Comparison of ENCODE assay signal across 28 cellular contexts in genomic region chr6:138504764-138505689, GRCh38. TPM values are rescaled to one million over a fixed set of nuclear protein-coding genes. Genes with fewer than 3 reads are reported as not detected.
DNase-seq lines count a peak whose midpoint lies in the region; ATAC-seq, FAIRE-seq and TF ChIP-seq lines count a peak whose summit lies in the region.
"Had no signal": no experiment of that assay in that cellular context is flagged by ENCODE, and none has a peak within 500 bp of the region (broad histone marks: within the 10 kb centered on the region; RNA-seq: fewer than 3 reads in every experiment).

No MANE protein-coding gene starts in this region.

- no peak overlapping the region for H3K4me3 ChIP-seq in HEK293 (ENCODE audit: low read depth, low read length)
- H3K4me3 ChIP-seq: BLaER1, left lung, psoas muscle, sigmoid colon, tibial nerve had no signal

- H3K4me1 Mint-ChIP-seq in progenitor cell of endocrine pancreas (ENCODE audit: low read depth) = peaks cover 75% of the 10 kb centered on the region

- POLR2A ChIA-PET in HEK293 (lab: Yijun Ruan, JAX) = no interaction called here

- no peaks in the 10 kb centered on the region for H3K36me3 Mint-ChIP-seq in progenitor cell of endocrine pancreas (ENCODE audit: insufficient read depth)
- H3K36me3 Mint-ChIP-seq: activated naive CD8-positive, alpha-beta T cell; IgD-negative memory B cell; naive B cell had no signal

- H3K36me3 ChIP-seq in HEK293 (ENCODE audit: control insufficient read depth in 2 of 2, insufficient read depth in 1 of 2, low read length in 2 of 2) = no peaks in the 10 kb centered on the region
- H3K36me3 ChIP-seq: BLaER1, left lung, sigmoid colon, tibial nerve had no signal

- DNase-seq in left colon (peak; percentile 41 to 66), progenitor cell of endocrine pancreas (ENCODE audit: low spot score, unreplicated experiment) (no peak), left lobe of liver (ENCODE audit: low spot score) (no peak), NCI-H524 treated with DMSO at 0.1 percent for 48 hours (lab: John Stamatoyannopoulos, UW) (no peak), RCC 7860 (ENCODE audit: low spot score) (no peak)
- DNase-seq: activated CD4-positive, alpha-beta T cell treated with anti-CD3 and anti-CD28 coated beads, Interleukin-2, amount 10 ng/mL, durations not matched to agents 24 days and 14 days; activated effector memory CD4-positive, alpha-beta T cell treated with Interleukin-2 at 50 U/mL for 16 hours; DND-41; hypothalamus; left lung; mesendoderm; naive B cell; NCI-H1048; NCI-H187; nucleus accumbens; psoas muscle; SIG-M5; sigmoid colon; stimulated activated CD4-positive, alpha-beta T cell treated with anti-CD3 and anti-CD28 coated beads, Interleukin-4, amount 100 ng/mL, for 1 hour had no signal

- no peak overlapping the region for H3K4me3 Mint-ChIP-seq in progenitor cell of endocrine pancreas (ENCODE audit: low read depth)
- H3K4me3 Mint-ChIP-seq: activated CD4-positive, alpha-beta T cell treated with anti-CD3 and anti-CD28 coated beads, Interleukin-2, amount 10 ng/mL, durations not matched to agents 24 days and 14 days; activated naive CD8-positive, alpha-beta T cell; IgD-negative memory B cell; naive B cell; T-helper 2 cell treated with Interferon-gamma antibody and Interleukin-4, amounts not matched to agents 5 μg/mL and 100 μg/mL, for 36 hours had no signal

- H3K4me1 ChIP-seq in HEK293 (ENCODE audit: control insufficient read depth, insufficient read depth, low read length) = peaks cover 6% of the 10 kb centered on the region
- H3K4me1 ChIP-seq: psoas muscle, sigmoid colon had no signal

- no peaks in the 10 kb centered on the region for H3K27me3 Mint-ChIP-seq in progenitor cell of endocrine pancreas
- H3K27me3 Mint-ChIP-seq: activated naive CD8-positive, alpha-beta T cell; naive B cell had no signal

- no peaks in the 10 kb centered on the region for H3K9me3 Mint-ChIP-seq in progenitor cell of endocrine pancreas (ENCODE audit: low read depth)
- H3K9me3 Mint-ChIP-seq: activated CD4-positive, alpha-beta T cell treated with anti-CD3 and anti-CD28 coated beads, Interleukin-2, amount 10 ng/mL, durations not matched to agents 24 days and 14 days; IgD-negative memory B cell; naive B cell; T-helper 2 cell treated with Interferon-gamma antibody and Interleukin-4, amounts not matched to agents 5 μg/mL and 100 μg/mL, for 36 hours had no signal

- H3K27ac ChIP-seq in HEK293 (ENCODE audit: extremely low read depth, low read depth, low read length) (no peak overlapping the region), VCaP (peak overlapping the region; percentile 63)
- H3K27ac ChIP-seq: BLaER1, left lung, psoas muscle, sigmoid colon, tibial nerve had no signal

- TF ChIP-seq CTCF in HEK293 (tag by site-specific recombination; IDR thresholded peaks at IDR 0.05) (no peak), VCaP (conservative IDR thresholded peaks at IDR 0.05) (no peak), progenitor cell of endocrine pancreas (IDR thresholded peaks at IDR 0.05; ENCODE audit: unreplicated experiment) (no peak)

- no peak for FAIRE-seq in RCC 7860 (lab: Jason Lieb, UNC)

- intact Hi-C loops in left colon (cut with DNase I, micrococcal nuclease) = no loop called here

- CTCF ChIA-PET in HEK293 (lab: Yijun Ruan, JAX) = interaction anchor here (0.6 to 2.2 kb wide), 5 partner anchors 13 to 498 kb away, joined by 3 to 15 read pairs (median 5); no protein-coding TSS in a partner anchor

- ATAC-seq in left colon = peak; percentile 57
- no peak for ATAC-seq in left lobe of liver
- ATAC-seq in GM19397 (IDR thresholded peaks at IDR 0.05; ENCODE audit: unreplicated experiment) = no peak
- ATAC-seq: HCT116, left lung, psoas muscle had no signal

- peak overlapping the region; percentile 84 for H3K27ac Mint-ChIP-seq in progenitor cell of endocrine pancreas
- H3K27ac Mint-ChIP-seq: activated CD4-positive, alpha-beta T cell treated with anti-CD3 and anti-CD28 coated beads, Interleukin-2, amount 10 ng/mL, durations not matched to agents 24 days and 14 days; activated naive CD8-positive, alpha-beta T cell; IgD-negative memory B cell; T-helper 2 cell treated with Interferon-gamma antibody and Interleukin-4, amounts not matched to agents 5 μg/mL and 100 μg/mL, for 36 hours had no signal

- H3K9me3 ChIP-seq in HEK293 (ENCODE audit: control insufficient read depth, insufficient read depth, low read depth, low read length) = no peaks in the 10 kb centered on the region
- H3K9me3 ChIP-seq: BLaER1, left lung, psoas muscle, sigmoid colon, tibial nerve had no signal

TF ChIP-seq in HEK293, 187 proteins besides CTCF, POLR2A, EP300 and RAD21 (continues in another document):
- TF ChIP-seq ZNF184 (tag by site-specific recombination; IDR thresholded peaks at IDR 0.05) = no peak
- TF ChIP-seq ZNF561 (tag by site-specific recombination; IDR thresholded peaks at IDR 0.05; ENCODE audit: borderline replicate concordance) = no peak
- no peak for TF ChIP-seq ZNF580 (tag by site-specific recombination; IDR thresholded peaks at IDR 0.05)
- no peak for TF ChIP-seq ZNF473 (tag by site-specific recombination; IDR thresholded peaks at IDR 0.05)
- TF ChIP-seq ZNF354C (tag by site-specific recombination; IDR thresholded peaks at IDR 0.05; ENCODE audit: borderline replicate concordance, low read depth) = no peak
- no peak for TF ChIP-seq ZNF248 (tag by site-specific recombination; IDR thresholded peaks at IDR 0.05)
- TF ChIP-seq ZNF202 (tag by site-specific recombination; IDR thresholded peaks at IDR 0.05; ENCODE audit: borderline replicate concordance) = no peak
- peak; percentile 79 for TF ChIP-seq PRDM6 (tag by site-specific recombination; IDR thresholded peaks at IDR 0.05)
- no peak for TF ChIP-seq ZNF423 (tag by site-specific recombination; IDR thresholded peaks at IDR 0.05)
- no peak for TF ChIP-seq ZNF518A (tag by site-specific recombination; conservative IDR thresholded peaks at IDR 0.05; ENCODE audit: low read depth)
- TF ChIP-seq ZFP37 (tag by site-specific recombination; IDR thresholded peaks at IDR 0.05) = no peak
- TF ChIP-seq ZNF510 (tag by site-specific recombination; IDR thresholded peaks at IDR 0.05; ENCODE audit: insufficient replicate concordance) = no peak

RNA-seq across cellular contexts. Expression of gene NHSL1, which starts 5.7 kb away (rescaled TPM):
- total RNA-seq in left colon (100 to 1,000 TPM; 112 to 125 TPM), progenitor cell of endocrine pancreas (79.0 and 86.5 TPM in 2 replicates), left lobe of liver (59.8 TPM)

Comparison
In these comparisons a context has a peak if more than half of its experiments do, and no peak if none do; other contexts are left out.
1. DNase-seq: peak in left colon (2 of 2); none in progenitor cell of endocrine pancreas (single experiment), left lobe of liver (single experiment), NCI-H524 treated with DMSO at 0.1 percent for 48 hours (single experiment) and RCC 7860 (single experiment).